In the genomic region with DNA sequence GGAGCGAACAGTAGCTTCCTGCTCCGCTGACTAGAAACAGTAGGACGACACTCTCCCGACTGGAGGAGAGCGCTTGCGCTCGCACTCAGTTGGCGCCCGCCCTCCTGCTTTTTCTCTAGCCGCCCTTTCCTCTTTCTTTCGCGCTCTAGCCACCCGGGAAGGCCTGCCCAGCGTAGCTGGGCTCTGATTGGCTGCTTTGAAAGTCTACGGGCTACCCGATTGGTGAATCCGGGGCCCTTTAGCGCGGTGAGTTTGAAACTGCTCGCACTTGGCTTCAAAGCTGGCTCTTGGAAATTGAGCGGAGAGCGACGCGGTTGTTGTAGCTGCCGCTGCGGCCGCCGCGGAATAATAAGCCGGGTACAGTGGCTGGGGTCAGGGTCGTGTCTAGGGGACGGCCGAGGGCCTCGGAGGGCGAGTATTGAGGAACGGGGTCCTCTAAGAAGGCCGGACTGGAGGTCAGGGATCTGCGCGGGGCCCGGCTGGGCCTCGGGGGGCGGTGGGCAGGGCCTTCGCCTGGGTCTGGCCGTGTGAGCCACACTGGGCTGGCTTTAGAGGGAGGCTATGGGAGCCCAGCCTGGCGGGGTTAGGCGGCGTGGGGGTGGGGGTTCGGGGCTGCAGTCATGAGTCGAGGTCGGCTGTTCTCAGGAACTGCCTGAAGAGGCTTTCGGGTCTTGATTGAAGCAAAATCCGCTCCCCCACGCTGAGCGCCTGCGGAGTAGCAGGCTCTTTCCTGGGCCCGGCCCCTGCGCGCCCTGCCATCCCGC, we compare ENCODE assay signal across 1 cellular context.
TF ChIP-seq lines count a peak whose summit lies in the region.

Gene CDK1 (plus strand): TSS at position 265 of the 764 bp plus-strand sequence. CDS start 1,688 bp downstream, outside the sequence.

TF ChIP-seq in HepG2, 621 proteins besides CTCF, POLR2A, EP300 and RAD21 (continued from another document and continues in another):
- TF ChIP-seq, protein P1, sequence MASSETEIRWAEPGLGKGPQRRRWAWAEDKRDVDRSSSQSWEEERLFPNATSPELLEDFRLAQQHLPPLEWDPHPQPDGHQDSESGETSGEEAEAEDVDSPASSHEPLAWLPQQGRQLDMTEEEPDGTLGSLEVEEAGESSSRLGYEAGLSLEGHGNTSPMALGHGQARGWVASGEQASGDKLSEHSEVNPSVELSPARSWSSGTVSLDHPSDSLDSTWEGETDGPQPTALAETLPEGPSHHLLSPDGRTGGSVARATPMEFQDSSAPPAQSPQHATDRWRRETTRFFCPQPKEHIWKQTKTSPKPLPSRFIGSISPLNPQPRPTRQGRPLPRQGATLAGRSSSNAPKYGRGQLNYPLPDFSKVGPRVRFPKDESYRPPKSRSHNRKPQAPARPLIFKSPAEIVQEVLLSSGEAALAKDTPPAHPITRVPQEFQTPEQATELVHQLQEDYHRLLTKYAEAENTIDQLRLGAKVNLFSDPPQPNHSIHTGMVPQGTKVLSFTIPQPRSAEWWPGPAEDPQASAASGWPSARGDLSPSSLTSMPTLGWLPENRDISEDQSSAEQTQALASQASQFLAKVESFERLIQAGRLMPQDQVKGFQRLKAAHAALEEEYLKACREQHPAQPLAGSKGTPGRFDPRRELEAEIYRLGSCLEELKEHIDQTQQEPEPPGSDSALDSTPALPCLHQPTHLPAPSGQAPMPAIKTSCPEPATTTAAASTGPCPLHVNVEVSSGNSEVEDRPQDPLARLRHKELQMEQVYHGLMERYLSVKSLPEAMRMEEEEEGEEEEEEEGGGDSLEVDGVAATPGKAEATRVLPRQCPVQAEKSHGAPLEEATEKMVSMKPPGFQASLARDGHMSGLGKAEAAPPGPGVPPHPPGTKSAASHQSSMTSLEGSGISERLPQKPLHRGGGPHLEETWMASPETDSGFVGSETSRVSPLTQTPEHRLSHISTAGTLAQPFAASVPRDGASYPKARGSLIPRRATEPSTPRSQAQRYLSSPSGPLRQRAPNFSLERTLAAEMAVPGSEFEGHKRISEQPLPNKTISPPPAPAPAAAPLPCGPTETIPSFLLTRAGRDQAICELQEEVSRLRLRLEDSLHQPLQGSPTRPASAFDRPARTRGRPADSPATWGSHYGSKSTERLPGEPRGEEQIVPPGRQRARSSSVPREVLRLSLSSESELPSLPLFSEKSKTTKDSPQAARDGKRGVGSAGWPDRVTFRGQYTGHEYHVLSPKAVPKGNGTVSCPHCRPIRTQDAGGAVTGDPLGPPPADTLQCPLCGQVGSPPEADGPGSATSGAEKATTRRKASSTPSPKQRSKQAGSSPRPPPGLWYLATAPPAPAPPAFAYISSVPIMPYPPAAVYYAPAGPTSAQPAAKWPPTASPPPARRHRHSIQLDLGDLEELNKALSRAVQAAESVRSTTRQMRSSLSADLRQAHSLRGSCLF (CRISPR knock-in tag; IDR thresholded peaks at IDR 0.05; ENCODE audit: borderline replicate concordance) = 0 out of 2 replicates have a peak, but pooled peaks have one; percentile 12
- no peak for TF ChIP-seq JUND (CRISPR knock-in tag; IDR thresholded peaks at IDR 0.05)
- no peak for TF ChIP-seq ZNF260 (CRISPR knock-in tag; IDR thresholded peaks at IDR 0.05; ENCODE audit: borderline replicate concordance, low read depth)
- no peak for TF ChIP-seq NR3C1 (CRISPR knock-in tag; IDR thresholded peaks at IDR 0.05)
- TF ChIP-seq HDAC6 (IDR thresholded peaks at IDR 0.05; ENCODE audit: low read depth, low read length) = no peak
- peak; percentile 45; the same call in 1 of the 2 replicates for TF ChIP-seq HDAC2 (CRISPR knock-in tag; IDR thresholded peaks at IDR 0.05)
- peak; percentile 31; the same call in 1 of the 2 replicates for TF ChIP-seq MEF2D (CRISPR knock-in tag; IDR thresholded peaks at IDR 0.05)
- peak; percentile 72; the same call in 1 of the 2 replicates for TF ChIP-seq MXD4 (CRISPR knock-in tag; IDR thresholded peaks at IDR 0.05)
- TF ChIP-seq ZNF484 (CRISPR knock-in tag; IDR thresholded peaks at IDR 0.05; ENCODE audit: borderline replicate concordance, low read depth) = no peak
- no peak for TF ChIP-seq CEBPB (IDR thresholded peaks at IDR 0.05; ENCODE audit: borderline replicate concordance, low read depth, low read length)
- TF ChIP-seq ELF3 (CRISPR knock-in tag; IDR thresholded peaks at IDR 0.05) = peak; percentile 76
- no peak for TF ChIP-seq ZNF530 (CRISPR knock-in tag; IDR thresholded peaks at IDR 0.05; ENCODE audit: low read depth)
- no peak for TF ChIP-seq ZNF557 (CRISPR knock-in tag; IDR thresholded peaks at IDR 0.05)
- TF ChIP-seq, protein P2, sequence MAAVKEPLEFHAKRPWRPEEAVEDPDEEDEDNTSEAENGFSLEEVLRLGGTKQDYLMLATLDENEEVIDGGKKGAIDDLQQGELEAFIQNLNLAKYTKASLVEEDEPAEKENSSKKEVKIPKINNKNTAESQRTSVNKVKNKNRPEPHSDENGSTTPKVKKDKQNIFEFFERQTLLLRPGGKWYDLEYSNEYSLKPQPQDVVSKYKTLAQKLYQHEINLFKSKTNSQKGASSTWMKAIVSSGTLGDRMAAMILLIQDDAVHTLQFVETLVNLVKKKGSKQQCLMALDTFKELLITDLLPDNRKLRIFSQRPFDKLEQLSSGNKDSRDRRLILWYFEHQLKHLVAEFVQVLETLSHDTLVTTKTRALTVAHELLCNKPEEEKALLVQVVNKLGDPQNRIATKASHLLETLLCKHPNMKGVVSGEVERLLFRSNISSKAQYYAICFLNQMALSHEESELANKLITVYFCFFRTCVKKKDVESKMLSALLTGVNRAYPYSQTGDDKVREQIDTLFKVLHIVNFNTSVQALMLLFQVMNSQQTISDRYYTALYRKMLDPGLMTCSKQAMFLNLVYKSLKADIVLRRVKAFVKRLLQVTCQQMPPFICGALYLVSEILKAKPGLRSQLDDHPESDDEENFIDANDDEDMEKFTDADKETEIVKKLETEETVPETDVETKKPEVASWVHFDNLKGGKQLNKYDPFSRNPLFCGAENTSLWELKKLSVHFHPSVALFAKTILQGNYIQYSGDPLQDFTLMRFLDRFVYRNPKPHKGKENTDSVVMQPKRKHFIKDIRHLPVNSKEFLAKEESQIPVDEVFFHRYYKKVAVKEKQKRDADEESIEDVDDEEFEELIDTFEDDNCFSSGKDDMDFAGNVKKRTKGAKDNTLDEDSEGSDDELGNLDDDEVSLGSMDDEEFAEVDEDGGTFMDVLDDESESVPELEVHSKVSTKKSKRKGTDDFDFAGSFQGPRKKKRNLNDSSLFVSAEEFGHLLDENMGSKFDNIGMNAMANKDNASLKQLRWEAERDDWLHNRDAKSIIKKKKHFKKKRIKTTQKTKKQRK (IDR thresholded peaks at IDR 0.05; ENCODE audit: low read length) = no peak
- no peak for TF ChIP-seq ZNF766 (CRISPR knock-in tag; IDR thresholded peaks at IDR 0.05; ENCODE audit: borderline replicate concordance)
- TF ChIP-seq ZNF446 (CRISPR knock-in tag; IDR thresholded peaks at IDR 0.05) = 0 out of 2 replicates have a peak, but pooled peaks have one; percentile 30
- no peak for TF ChIP-seq SMARCC2 (IDR thresholded peaks at IDR 0.05)
- TF ChIP-seq EEA1 (CRISPR knock-in tag; IDR thresholded peaks at IDR 0.05; ENCODE audit: borderline replicate concordance) = no peak
- TF ChIP-seq, protein P3, sequence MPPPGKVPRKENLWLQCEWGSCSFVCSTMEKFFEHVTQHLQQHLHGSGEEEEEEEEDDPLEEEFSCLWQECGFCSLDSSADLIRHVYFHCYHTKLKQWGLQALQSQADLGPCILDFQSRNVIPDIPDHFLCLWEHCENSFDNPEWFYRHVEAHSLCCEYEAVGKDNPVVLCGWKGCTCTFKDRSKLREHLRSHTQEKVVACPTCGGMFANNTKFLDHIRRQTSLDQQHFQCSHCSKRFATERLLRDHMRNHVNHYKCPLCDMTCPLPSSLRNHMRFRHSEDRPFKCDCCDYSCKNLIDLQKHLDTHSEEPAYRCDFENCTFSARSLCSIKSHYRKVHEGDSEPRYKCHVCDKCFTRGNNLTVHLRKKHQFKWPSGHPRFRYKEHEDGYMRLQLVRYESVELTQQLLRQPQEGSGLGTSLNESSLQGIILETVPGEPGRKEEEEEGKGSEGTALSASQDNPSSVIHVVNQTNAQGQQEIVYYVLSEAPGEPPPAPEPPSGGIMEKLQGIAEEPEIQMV (CRISPR knock-in tag; IDR thresholded peaks at IDR 0.05; ENCODE audit: low read depth) = no peak; the same call in 1 of the 2 replicates
- TF ChIP-seq SNAPC2 (CRISPR knock-in tag; IDR thresholded peaks at IDR 0.05) = peak; percentile 89
- no peak for TF ChIP-seq ZNF75D (CRISPR knock-in tag; IDR thresholded peaks at IDR 0.05; ENCODE audit: borderline replicate concordance)
- TF ChIP-seq ZBTB43 (CRISPR knock-in tag; conservative IDR thresholded peaks at IDR 0.05) = no peak
- TF ChIP-seq SAFB2 (CRISPR knock-in tag; IDR thresholded peaks at IDR 0.05; ENCODE audit: borderline replicate concordance, low read depth) = no peak
- 0 out of 2 replicates have a peak, but pooled peaks have one; percentile 40 for TF ChIP-seq MIXL1 (CRISPR knock-in tag; IDR thresholded peaks at IDR 0.05)
- peak; percentile 88; the same call in 1 of the 2 replicates for TF ChIP-seq ZNF253 (CRISPR knock-in tag; IDR thresholded peaks at IDR 0.05; ENCODE audit: borderline replicate concordance)
- TF ChIP-seq ZNF513 (CRISPR knock-in tag; conservative IDR thresholded peaks at IDR 0.05) = no peak
- peak; percentile 91 for TF ChIP-seq ZFY (CRISPR knock-in tag; IDR thresholded peaks at IDR 0.05)
- no peak for TF ChIP-seq TERF1 (CRISPR knock-in tag; IDR thresholded peaks at IDR 0.05)
- TF ChIP-seq ZNF274 (CRISPR knock-in tag; IDR thresholded peaks at IDR 0.05) = no peak; the same call in 1 of the 2 replicates
- TF ChIP-seq WIZ (CRISPR knock-in tag; IDR thresholded peaks at IDR 0.05) = no peak
- TF ChIP-seq, protein P4, sequence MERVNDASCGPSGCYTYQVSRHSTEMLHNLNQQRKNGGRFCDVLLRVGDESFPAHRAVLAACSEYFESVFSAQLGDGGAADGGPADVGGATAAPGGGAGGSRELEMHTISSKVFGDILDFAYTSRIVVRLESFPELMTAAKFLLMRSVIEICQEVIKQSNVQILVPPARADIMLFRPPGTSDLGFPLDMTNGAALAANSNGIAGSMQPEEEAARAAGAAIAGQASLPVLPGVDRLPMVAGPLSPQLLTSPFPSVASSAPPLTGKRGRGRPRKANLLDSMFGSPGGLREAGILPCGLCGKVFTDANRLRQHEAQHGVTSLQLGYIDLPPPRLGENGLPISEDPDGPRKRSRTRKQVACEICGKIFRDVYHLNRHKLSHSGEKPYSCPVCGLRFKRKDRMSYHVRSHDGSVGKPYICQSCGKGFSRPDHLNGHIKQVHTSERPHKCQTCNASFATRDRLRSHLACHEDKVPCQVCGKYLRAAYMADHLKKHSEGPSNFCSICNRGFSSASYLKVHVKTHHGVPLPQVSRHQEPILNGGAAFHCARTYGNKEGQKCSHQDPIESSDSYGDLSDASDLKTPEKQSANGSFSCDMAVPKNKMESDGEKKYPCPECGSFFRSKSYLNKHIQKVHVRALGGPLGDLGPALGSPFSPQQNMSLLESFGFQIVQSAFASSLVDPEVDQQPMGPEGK (CRISPR knock-in tag; IDR thresholded peaks at IDR 0.05) = no peak
- peak; percentile 56 for TF ChIP-seq SALL1 (CRISPR knock-in tag; IDR thresholded peaks at IDR 0.05)
- no peak for TF ChIP-seq THRA (CRISPR knock-in tag; IDR thresholded peaks at IDR 0.05; ENCODE audit: borderline replicate concordance)
- TF ChIP-seq GFI1 (CRISPR knock-in tag; IDR thresholded peaks at IDR 0.05; ENCODE audit: borderline replicate concordance) = 0 out of 2 replicates have a peak, but pooled peaks have one; percentile 48
- TF ChIP-seq, protein P5, sequence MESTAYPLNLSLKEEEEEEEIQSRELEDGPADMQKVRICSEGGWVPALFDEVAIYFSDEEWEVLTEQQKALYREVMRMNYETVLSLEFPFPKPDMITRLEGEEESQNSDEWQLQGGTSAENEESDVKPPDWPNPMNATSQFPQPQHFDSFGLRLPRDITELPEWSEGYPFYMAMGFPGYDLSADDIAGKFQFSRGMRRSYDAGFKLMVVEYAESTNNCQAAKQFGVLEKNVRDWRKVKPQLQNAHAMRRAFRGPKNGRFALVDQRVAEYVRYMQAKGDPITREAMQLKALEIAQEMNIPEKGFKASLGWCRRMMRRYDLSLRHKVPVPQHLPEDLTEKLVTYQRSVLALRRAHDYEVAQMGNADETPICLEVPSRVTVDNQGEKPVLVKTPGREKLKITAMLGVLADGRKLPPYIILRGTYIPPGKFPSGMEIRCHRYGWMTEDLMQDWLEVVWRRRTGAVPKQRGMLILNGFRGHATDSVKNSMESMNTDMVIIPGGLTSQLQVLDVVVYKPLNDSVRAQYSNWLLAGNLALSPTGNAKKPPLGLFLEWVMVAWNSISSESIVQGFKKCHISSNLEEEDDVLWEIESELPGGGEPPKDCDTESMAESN (CRISPR knock-in tag; conservative IDR thresholded peaks at IDR 0.05) = peak; percentile 90
- no peak for TF ChIP-seq MTF2 (CRISPR knock-in tag; IDR thresholded peaks at IDR 0.05; ENCODE audit: borderline replicate concordance)
- TF ChIP-seq FOXM1 (CRISPR knock-in tag; IDR thresholded peaks at IDR 0.05) = peak; percentile 98
